ENCODE assay signal across 31 cellular contexts in the genomic region with DNA sequence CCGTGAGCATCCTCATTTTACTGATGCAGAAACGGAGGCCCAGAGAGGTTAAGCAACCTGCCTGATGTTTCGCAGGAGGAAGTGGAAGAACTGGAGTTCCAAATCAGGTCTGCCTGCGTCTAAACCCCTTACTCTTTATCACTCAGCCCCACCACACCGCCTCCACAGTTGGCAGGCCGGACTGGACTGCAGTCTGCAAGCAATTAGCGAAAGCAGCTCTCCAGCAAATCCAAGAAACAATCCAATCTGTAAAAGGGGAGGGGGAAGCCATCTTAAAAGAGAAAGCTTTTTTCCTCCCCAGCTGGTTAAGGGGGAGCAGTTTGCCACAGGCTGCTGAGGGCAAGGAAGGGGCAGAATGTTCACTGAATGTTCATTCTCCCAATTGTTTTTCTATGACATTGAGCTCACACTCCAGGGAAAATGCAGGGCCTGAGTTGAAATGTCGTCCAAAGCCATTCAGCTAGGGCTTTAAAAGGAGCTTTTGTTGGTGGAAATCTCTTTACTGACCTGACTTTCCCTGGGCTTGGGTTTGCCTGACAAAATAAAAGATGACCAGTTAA.
DNase-seq lines count a peak whose midpoint lies in the region; ATAC-seq and TF ChIP-seq lines count a peak whose summit lies in the region.
"Had no signal": no experiment of that assay in that cellular context is flagged by ENCODE, and none has a peak within 500 bp of the region (broad histone marks: within the 10 kb centered on the region; RNA-seq: fewer than 3 reads in every experiment).

No MANE protein-coding gene starts in this region.

- H3K4me3 ChIP-seq in left ventricle myocardium inferior (no peak overlapping the region), neutrophil (ENCODE audit: low read depth in 1 of 2, low read length in 1 of 2) (no peak overlapping the region), tibial nerve (no peak overlapping the region)
- H3K4me3 ChIP-seq: cardiac muscle cell, colonic mucosa, lung, right lobe of liver had no signal

- intact Hi-C loops in left ventricle myocardium inferior (cut with micrococcal nuclease), result no loop called here

- ATAC-seq in GM21390 (IDR thresholded peaks at IDR 0.05; ENCODE audit: unreplicated experiment), result no peak
- ATAC-seq: effector memory CD8-positive, alpha-beta T cell; HCT116; natural killer cell treated with Interleukin-12 subunit alpha and Interleukin-12 subunit beta and Interleukin-15 and Interleukin-18, amount 100 ng/mL, for 72 hours; Panc1; right lobe of liver had no signal

- TF ChIP-seq POLR2A in tibial nerve (IDR thresholded peaks at IDR 0.05), result no peak

- 36 to 38% methylated on average over 8 of the region's 8 CpGs for WGBS in tibial nerve, 2 donors

- H3K36me3 ChIP-seq in left ventricle myocardium inferior, result no peaks in the 10 kb centered on the region
- no peaks in the 10 kb centered on the region for H3K36me3 ChIP-seq in neutrophil
- no peaks in the 10 kb centered on the region for H3K36me3 ChIP-seq in tibial nerve
- H3K36me3 ChIP-seq: cardiac muscle cell, colonic mucosa, right lobe of liver, WERI-Rb-1 had no signal

- DNase-seq in NCI-H82 (lab: John Stamatoyannopoulos, UW), result peak; percentile 28
- DNase-seq in NCI-H82 treated with DMSO at 0.1 percent for 48 hours (lab: John Stamatoyannopoulos, UW; ENCODE audit: unreplicated experiment), result no peak
- DNase-seq in left ventricle myocardium inferior, result no peak
- DNase-seq in tibial nerve (ENCODE audit: low spot score in 2 of 2), result no peak
- no peak for DNase-seq in GM10266 (ENCODE audit: extremely low spot score)
- no peak for DNase-seq in activated naive CD4-positive, alpha-beta T cell treated with anti-CD3 and anti-CD28 coated beads, Interleukin-2, amount 50 U/mL, for 16 hours
- DNase-seq: activated CD4-positive, alpha-beta T cell treated with anti-CD3 and anti-CD28 coated beads for 4 hours; activated CD8-positive, alpha-beta memory T cell treated with anti-CD3 and anti-CD28 coated beads for 24 hours; activated effector memory CD4-positive, alpha-beta T cell treated with anti-CD3 and anti-CD28 coated beads, Interleukin-2, amount 50 U/mL, for 16 hours; activated naive CD8-positive, alpha-beta T cell treated with anti-CD3 and anti-CD28 coated beads, Interleukin-2, amount 10 ng/mL, durations not matched to agents 7 days and 5 days; Caco-2; effector memory CD8-positive, alpha-beta T cell; GDM1; kidney glomerular epithelial cell; NCI-H2029 treated with DMSO at 0.1 percent for 48 hours; NCI-H69; SHP77 treated with DMSO at 0.1 percent for 48 hours; stimulated activated CD4-positive, alpha-beta T cell treated with anti-CD3 and anti-CD28 coated beads, Interleukin-4, amount 100 ng/mL, for 4 hours; T-helper 9 cell; WERI-Rb-1 had no signal

- peak in 1 of 2 donors; percentile 77 for TF ChIP-seq EP300 in tibial nerve (IDR thresholded peaks at IDR 0.05)

- H3K9me3 ChIP-seq in left ventricle myocardium inferior (replicated peaks) (no peaks in the 10 kb centered on the region), neutrophil (no peaks in the 10 kb centered on the region), tibial nerve (no peaks in the 10 kb centered on the region)
- H3K9me3 ChIP-seq: Caco-2, colonic mucosa, right lobe of liver had no signal

- no peak for TF ChIP-seq CTCF in left ventricle myocardium inferior (IDR thresholded peaks at IDR 0.05; ENCODE audit: borderline replicate concordance)
- TF ChIP-seq CTCF in neutrophil (IDR thresholded peaks at IDR 0.05), result no peak
- no peak for TF ChIP-seq CTCF in tibial nerve (IDR thresholded peaks at IDR 0.05)
- TF ChIP-seq CTCF in GM10266 (IDR thresholded peaks at IDR 0.05; ENCODE audit: control insufficient read depth, insufficient read depth, low read depth, missing control alignments), result no peak

- H3K4me1 ChIP-seq in left ventricle myocardium inferior (peaks cover 63% of the 10 kb centered on the region), neutrophil (ENCODE audit: control insufficient read depth in 1 of 2, insufficient read depth in 1 of 2, low read depth in 1 of 2, low read length in 1 of 2) (peaks cover 0 to 8% of the 10 kb centered on the region in 2 experiments), tibial nerve (peaks cover 0 to 66% (median 17%) of the 10 kb centered on the region in 4 donors)
- H3K4me1 ChIP-seq: Caco-2, colonic mucosa had no signal

- H3K27ac ChIP-seq in left ventricle myocardium inferior (replicated peaks) (peak overlapping the region; percentile 77), neutrophil (peak overlapping the region; percentile 40), tibial nerve (peak overlapping the region; percentile 55 to 89 (median 69))
- H3K27ac ChIP-seq: 22Rv1, C4-2B, cardiac muscle cell, right lobe of liver, WERI-Rb-1 had no signal

- H3K27me3 ChIP-seq in left ventricle myocardium inferior (ENCODE audit: low read depth) (no peaks in the 10 kb centered on the region), neutrophil (no peaks in the 10 kb centered on the region), tibial nerve (no peaks in the 10 kb centered on the region)
- H3K27me3 ChIP-seq: cardiac muscle cell, colonic mucosa, right lobe of liver had no signal
